20 cellular contexts compared by ENCODE assay signal in the genomic region with DNA sequence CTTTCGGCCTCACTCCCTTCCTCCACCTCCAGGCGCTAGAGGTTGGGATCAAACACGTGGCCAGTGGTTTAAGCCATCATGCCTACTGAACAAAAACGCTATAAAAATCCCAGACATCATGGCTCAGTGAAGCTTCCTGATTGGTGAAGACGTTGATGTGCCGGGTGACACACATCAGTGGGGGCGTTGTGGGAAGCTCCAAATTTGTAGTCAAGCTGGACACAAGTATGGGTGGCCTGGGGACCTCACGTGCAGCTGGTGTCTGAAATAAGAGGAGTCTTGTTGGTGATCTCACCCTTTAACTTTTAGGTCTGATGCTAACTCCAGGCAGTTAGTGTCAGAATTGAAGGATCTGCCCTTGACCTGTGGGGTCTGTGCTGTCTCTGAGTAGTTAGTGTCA.
"Had no signal": no experiment of that assay in that cellular context is flagged by ENCODE, and none has a peak within 500 bp of the region (broad histone marks: within the 10 kb centered on the region; RNA-seq: fewer than 3 reads in every experiment).

No MANE protein-coding gene starts in this region.

- DNase-seq: activated B cell treated with CpG ODN at 0.5 μM for 24 hours; activated CD4-positive, alpha-beta T cell treated with anti-CD3 and anti-CD28 coated beads for 36 hours; activated CD4-positive, alpha-beta T cell treated with anti-CD3 and anti-CD28 coated beads, Interleukin-2, amount 50 U/mL, for 4 hours; activated CD8-positive, alpha-beta memory T cell treated with anti-CD3 and anti-CD28 coated beads, Interleukin-2, amount 50 U/mL, for 48 hours; activated naive CD4-positive, alpha-beta T cell treated with anti-CD3 and anti-CD28 coated beads for 36 hours; activated T-cell treated with anti-CD3 and anti-CD28 coated beads, Interleukin-2, amount 50 U/mL, for 4 hours; amygdala; cerebellar nuclear complex; cortex of kidney; foreskin fibroblast; kidney glomerular epithelial cell; left ventricle myocardium inferior; natural killer cell; pancreas; psoas muscle; T-cell had no signal

- H3K4me3 Mint-ChIP-seq: activated B cell treated with CpG ODN at 0.5 μM for 24 hours; activated CD4-positive, alpha-beta T cell treated with anti-CD3 and anti-CD28 coated beads for 36 hours; activated naive CD4-positive, alpha-beta T cell treated with anti-CD3 and anti-CD28 coated beads for 36 hours; activated T-cell treated with anti-CD3 and anti-CD28 coated beads, Interleukin-2, amount 50 U/mL, for 4 hours; mesothelial cell of epicardium; natural killer cell; stimulated activated naive CD8-positive, alpha-beta T cell treated with anti-CD3 and anti-CD28 coated beads, Interleukin-15, Interleukin-2, amounts not matched to agents 100 ng/mL and 50 ng/mL, for 24 hours; T-cell had no signal

- H3K9me3 ChIP-seq: left ventricle myocardium inferior, pancreas, psoas muscle, right atrium auricular region, tibial nerve had no signal

- H3K4me1 ChIP-seq: psoas muscle had no signal

- H3K4me3 ChIP-seq: left ventricle myocardium inferior, pancreas, psoas muscle, right atrium auricular region, tibial nerve had no signal

- ATAC-seq: activated CD4-positive, alpha-beta T cell treated with anti-CD3 and anti-CD28 coated beads for 36 hours; activated T-cell treated with anti-CD3 and anti-CD28 coated beads, Interleukin-2, amount 50 U/mL, for 4 hours; natural killer cell; pancreas; psoas muscle; T-cell had no signal

- H3K27me3 Mint-ChIP-seq: activated B cell treated with CpG ODN at 0.5 μM for 24 hours; activated CD4-positive, alpha-beta T cell treated with anti-CD3 and anti-CD28 coated beads for 36 hours; stimulated activated naive CD8-positive, alpha-beta T cell treated with anti-CD3 and anti-CD28 coated beads, Interleukin-15, Interleukin-2, amounts not matched to agents 100 ng/mL and 50 ng/mL, for 24 hours; T-cell had no signal

- H3K4me1 Mint-ChIP-seq: activated B cell treated with CpG ODN at 0.5 μM for 24 hours, mesothelial cell of epicardium had no signal

- H3K9me3 Mint-ChIP-seq: activated B cell treated with CpG ODN at 0.5 μM for 24 hours; activated naive CD4-positive, alpha-beta T cell treated with anti-CD3 and anti-CD28 coated beads for 36 hours; activated T-cell treated with anti-CD3 and anti-CD28 coated beads, Interleukin-2, amount 50 U/mL, for 4 hours; mesothelial cell of epicardium; natural killer cell; stimulated activated naive CD8-positive, alpha-beta T cell treated with anti-CD3 and anti-CD28 coated beads, Interleukin-15, Interleukin-2, amounts not matched to agents 100 ng/mL and 50 ng/mL, for 24 hours; T-cell had no signal

- H3K27ac Mint-ChIP-seq: activated B cell treated with CpG ODN at 0.5 μM for 24 hours; activated CD4-positive, alpha-beta T cell treated with anti-CD3 and anti-CD28 coated beads for 36 hours; activated naive CD4-positive, alpha-beta T cell treated with anti-CD3 and anti-CD28 coated beads for 36 hours; mesothelial cell of epicardium; stimulated activated naive CD8-positive, alpha-beta T cell treated with anti-CD3 and anti-CD28 coated beads, Interleukin-15, Interleukin-2, amounts not matched to agents 100 ng/mL and 50 ng/mL, for 24 hours; T-cell had no signal

- H3K27me3 ChIP-seq: pancreas, right atrium auricular region, tibial nerve had no signal

- H3K27ac ChIP-seq: left ventricle myocardium inferior, pancreas, psoas muscle, right atrium auricular region, tibial nerve had no signal
